In genomic region chr2:190791347-190791982, GRCh38 we compare ENCODE assay signal across 8 cellular contexts.
A peak's percentile ranks its signal among the peaks of the same experiment; 100 is the strongest.
DNase-seq lines count a peak whose midpoint lies in the region; ATAC-seq lines count a peak whose summit lies in the region.

No MANE protein-coding gene starts in this region.

- DNase-seq in NCI-H2081 (lab: John Stamatoyannopoulos, UW) (peak; percentile 13 to 39), NCI-H2081 treated with DMSO at 0.1 percent for 48 hours (lab: John Stamatoyannopoulos, UW) (no peak), activated T-cell treated with anti-CD3 and anti-CD28 coated beads for 48 hours (ENCODE audit: low read depth) (peak; percentile 27), Right ventricle myocardium superior (peak; percentile 44), SHP77 (lab: John Stamatoyannopoulos, UW) (no peak), putamen (ENCODE audit: low spot score) (no peak), NCI-H1436 treated with DMSO at 0.1 percent for 48 hours (lab: John Stamatoyannopoulos, UW) (no peak)
- DNase-seq in stimulated activated CD4-positive, alpha-beta T cell treated with anti-CD3 and anti-CD28 coated beads, Interleukin-15, amount 100 ng/mL, for 48 hours (ENCODE audit: low read depth in 2 of 2) = peak; percentile 30 to 35

- intact Hi-C loops in Right ventricle myocardium superior (cut with DNase I) = no loop called here

- ATAC-seq in Right ventricle myocardium superior (ENCODE audit: poor library complexity) = no peak

Comparison
In these comparisons a context has a peak if more than half of its experiments do, and no peak if none do; other contexts are left out.
1. DNase-seq: peak in NCI-H2081 (2 of 2), activated T-cell treated with anti-CD3 and anti-CD28 coated beads for 48 hours (single experiment), Right ventricle myocardium superior (single experiment) and stimulated activated CD4-positive, alpha-beta T cell treated with anti-CD3 and anti-CD28 coated beads, Interleukin-15, amount 100 ng/mL, for 48 hours (2 of 2); none in NCI-H2081 treated with DMSO at 0.1 percent for 48 hours (single experiment), SHP77 (0 of 2), putamen (single experiment) and NCI-H1436 treated with DMSO at 0.1 percent for 48 hours (single experiment).